Comparison of ENCODE assay signal across 31 cellular contexts in the genomic region with DNA sequence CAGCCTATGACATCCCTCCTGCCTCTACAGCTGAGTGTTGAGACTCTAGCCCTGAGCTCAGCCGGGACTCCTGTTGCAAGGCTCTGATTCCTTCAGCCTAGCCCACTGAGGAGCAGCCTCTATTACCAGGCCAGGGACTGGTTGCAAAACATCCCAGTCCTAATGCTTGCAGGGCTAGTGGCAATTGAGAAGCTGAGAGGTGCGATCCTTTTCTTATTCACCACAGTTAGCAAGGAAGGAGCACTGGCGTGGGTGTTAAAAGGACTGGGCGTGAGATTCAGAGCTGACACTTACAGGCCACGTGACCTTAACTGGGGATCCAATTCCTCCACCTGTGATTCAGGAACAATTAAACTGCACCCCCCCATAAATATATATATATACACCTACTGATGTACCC.
"Had no signal": no experiment of that assay in that cellular context is flagged by ENCODE, and none has a peak within 500 bp of the region (broad histone marks: within the 10 kb centered on the region; RNA-seq: fewer than 3 reads in every experiment).

No MANE protein-coding gene starts in this region.

- H3K4me1 ChIP-seq: adrenal gland, body of pancreas had no signal

- H3K9me3 Mint-ChIP-seq: activated B cell treated with CpG ODN at 0.5 μM for 24 hours; activated CD8-positive, alpha-beta T cell treated with anti-CD3 and anti-CD28 coated beads for 36 hours; activated naive CD4-positive, alpha-beta T cell treated with anti-CD3 and anti-CD28 coated beads for 36 hours; activated naive CD4-positive, alpha-beta T cell treated with anti-CD3 and anti-CD28 coated beads, Interleukin-2, amount 50 U/mL, for 24 hours; activated naive CD8-positive, alpha-beta T cell treated with anti-CD3 and anti-CD28 coated beads for 36 hours; activated naive CD8-positive, alpha-beta T cell treated with anti-CD3 and anti-CD28 coated beads, Interleukin-2, amount 50 U/mL, for 24 hours; activated T-cell treated with anti-CD3 and anti-CD28 coated beads, Interleukin-2, amount 50 U/mL, for 4 hours; activated T-helper 17 cell treated with anti-CD3 and anti-CD28 coated beads, Interleukin-2, amount 50 U/mL, for 72 hours; effector memory CD8-positive, alpha-beta T cell; T-helper 2 cell treated with Interferon-gamma antibody and Interleukin-4, amounts not matched to agents 5 μg/mL and 100 μg/mL, for 36 hours had no signal

- H3K36me3 ChIP-seq: adrenal gland had no signal

- H3K4me3 Mint-ChIP-seq: activated B cell treated with CpG ODN at 0.5 μM for 24 hours; activated CD8-positive, alpha-beta T cell treated with anti-CD3 and anti-CD28 coated beads for 36 hours; activated naive CD4-positive, alpha-beta T cell treated with anti-CD3 and anti-CD28 coated beads for 36 hours; activated naive CD4-positive, alpha-beta T cell treated with anti-CD3 and anti-CD28 coated beads, Interleukin-2, amount 50 U/mL, for 24 hours; activated naive CD8-positive, alpha-beta T cell treated with anti-CD3 and anti-CD28 coated beads for 36 hours; activated naive CD8-positive, alpha-beta T cell treated with anti-CD3 and anti-CD28 coated beads, Interleukin-2, amount 50 U/mL, for 24 hours; activated T-cell treated with anti-CD3 and anti-CD28 coated beads, Interleukin-2, amount 50 U/mL, for 4 hours; activated T-helper 17 cell treated with anti-CD3 and anti-CD28 coated beads, Interleukin-2, amount 50 U/mL, for 72 hours; effector memory CD8-positive, alpha-beta T cell; T-helper 17 cell; T-helper 2 cell treated with Interferon-gamma antibody and Interleukin-4, amounts not matched to agents 5 μg/mL and 100 μg/mL, for 36 hours had no signal

- H3K4me3 ChIP-seq: adrenal gland, body of pancreas had no signal

- H3K9me3 ChIP-seq: adrenal gland, body of pancreas had no signal

- H3K27ac ChIP-seq: adrenal gland, body of pancreas, epithelial cell of prostate had no signal

- DNase-seq: activated B cell treated with CpG ODN at 0.5 μM for 24 hours; activated CD4-positive, alpha-beta T cell treated with anti-CD3 and anti-CD28 coated beads for 48 hours; activated CD4-positive, alpha-beta T cell treated with anti-CD3 and anti-CD28 coated beads, Interleukin-2, amount 50 U/mL, for 1 hour; activated CD4-positive, alpha-beta T cell treated with anti-CD3 and anti-CD28 coated beads, Interleukin-2, amount 50 U/mL, for 48 hours; activated CD8-positive, alpha-beta memory T cell treated with anti-CD3 and anti-CD28 coated beads for 24 hours; activated CD8-positive, alpha-beta T cell treated with anti-CD3 and anti-CD28 coated beads for 36 hours; activated effector memory CD4-positive, alpha-beta T cell treated with Interleukin-2 at 50 U/mL for 16 hours; activated naive CD4-positive, alpha-beta T cell treated with anti-CD3 and anti-CD28 coated beads for 36 hours; activated naive CD8-positive, alpha-beta T cell treated with anti-CD3 and anti-CD28 coated beads for 36 hours; activated naive CD8-positive, alpha-beta T cell treated with anti-CD3 and anti-CD28 coated beads, Interleukin-2, amount 50 U/mL, for 24 hours; activated T-cell treated with anti-CD3 and anti-CD28 coated beads, Interleukin-2, amount 50 U/mL, for 4 hours; adrenal gland; amygdala; aorta; body of pancreas; caudate nucleus; cortex of kidney; dermis blood vessel endothelial cell; effector CD4-positive, alpha-beta T cell; effector memory CD8-positive, alpha-beta T cell; foreskin fibroblast; head of caudate nucleus; T-helper 1 cell; T-helper 17 cell; T1000; WERI-Rb-1 had no signal

- ATAC-seq: activated CD4-positive, CD25-positive, alpha-beta regulatory T cell treated with anti-CD3 and anti-CD28 coated beads, Interleukin-2, amount 50 U/mL, for 24 hours; activated CD8-positive, alpha-beta T cell treated with anti-CD3 and anti-CD28 coated beads for 36 hours; activated naive CD8-positive, alpha-beta T cell treated with anti-CD3 and anti-CD28 coated beads, Interleukin-2, amount 50 U/mL, for 24 hours; activated T-cell treated with anti-CD3 and anti-CD28 coated beads, Interleukin-2, amount 50 U/mL, for 4 hours; activated T-helper 17 cell treated with anti-CD3 and anti-CD28 coated beads, Interleukin-2, amount 50 U/mL, for 72 hours; body of pancreas; effector memory CD8-positive, alpha-beta T cell; T-helper 17 cell had no signal

- H3K4me1 Mint-ChIP-seq: activated naive CD4-positive, alpha-beta T cell treated with anti-CD3 and anti-CD28 coated beads, Interleukin-2, amount 50 U/mL, for 24 hours; activated naive CD8-positive, alpha-beta T cell treated with anti-CD3 and anti-CD28 coated beads for 36 hours; activated naive CD8-positive, alpha-beta T cell treated with anti-CD3 and anti-CD28 coated beads, Interleukin-2, amount 50 U/mL, for 24 hours; activated T-helper 17 cell treated with anti-CD3 and anti-CD28 coated beads, Interleukin-2, amount 50 U/mL, for 72 hours; T-helper 17 cell had no signal

- H3K27me3 Mint-ChIP-seq: activated B cell treated with CpG ODN at 0.5 μM for 24 hours; effector memory CD8-positive, alpha-beta T cell had no signal

- H3K27me3 ChIP-seq: adrenal gland, body of pancreas had no signal

- H3K36me3 Mint-ChIP-seq: activated naive CD8-positive, alpha-beta T cell treated with anti-CD3 and anti-CD28 coated beads for 36 hours had no signal

- H3K27ac Mint-ChIP-seq: activated B cell treated with CpG ODN at 0.5 μM for 24 hours; activated CD8-positive, alpha-beta T cell treated with anti-CD3 and anti-CD28 coated beads for 36 hours; activated naive CD4-positive, alpha-beta T cell treated with anti-CD3 and anti-CD28 coated beads for 36 hours; activated naive CD4-positive, alpha-beta T cell treated with anti-CD3 and anti-CD28 coated beads, Interleukin-2, amount 50 U/mL, for 24 hours; activated naive CD8-positive, alpha-beta T cell treated with anti-CD3 and anti-CD28 coated beads for 36 hours; activated naive CD8-positive, alpha-beta T cell treated with anti-CD3 and anti-CD28 coated beads, Interleukin-2, amount 50 U/mL, for 24 hours; activated T-helper 17 cell treated with anti-CD3 and anti-CD28 coated beads, Interleukin-2, amount 50 U/mL, for 72 hours; effector memory CD8-positive, alpha-beta T cell; T-helper 17 cell; T-helper 2 cell treated with Interferon-gamma antibody and Interleukin-4, amounts not matched to agents 5 μg/mL and 100 μg/mL, for 36 hours had no signal
